Comparison of ENCODE assay signal across 11 cellular contexts in the genomic region with DNA sequence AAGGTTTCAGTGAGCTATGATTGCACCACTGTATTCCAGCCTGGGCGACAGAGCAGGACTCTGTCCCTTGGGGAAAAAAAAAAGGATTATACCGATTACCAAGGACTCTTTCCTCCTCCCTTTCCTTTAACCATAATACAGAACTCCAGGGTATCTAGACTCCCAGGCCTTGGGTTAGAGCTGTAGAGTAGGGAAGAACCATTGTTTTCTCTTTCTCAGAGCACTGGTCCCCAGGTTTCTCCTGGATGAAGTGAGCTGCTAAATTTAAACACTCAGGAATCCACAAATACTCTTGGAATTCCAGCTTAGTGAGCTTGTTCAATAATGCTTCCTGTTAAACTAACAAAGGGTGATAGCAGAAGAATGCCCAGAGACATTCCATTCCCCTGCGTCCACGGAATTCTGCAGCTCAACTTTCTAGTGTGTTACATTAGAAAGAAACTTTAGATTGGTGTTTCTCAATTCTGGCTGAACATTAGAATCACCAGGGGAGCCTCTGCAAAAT. TPM values are rescaled to one million over a fixed set of nuclear protein-coding genes. Genes with fewer than 3 reads are reported as not detected.
DNase-seq lines count a peak whose midpoint lies in the region; ATAC-seq and TF ChIP-seq lines count a peak whose summit lies in the region.
"Had no signal": no experiment of that assay in that cellular context is flagged by ENCODE, and none has a peak within 500 bp of the region (broad histone marks: within the 10 kb centered on the region; RNA-seq: fewer than 3 reads in every experiment).

No MANE protein-coding gene starts in this region.

- TF ChIP-seq CTCF in endodermal cell (conservative IDR thresholded peaks at IDR 0.05) (no peak), lung (IDR thresholded peaks at IDR 0.05; ENCODE audit: control extremely low read depth, extremely low read depth) (no peak), OCI-LY7 (conservative IDR thresholded peaks at IDR 0.05; ENCODE audit: low read length) (no peak)

- no peaks in the 10 kb centered on the region for H3K9me2 ChIP-seq in OCI-LY7 (ENCODE audit: insufficient read depth, low read length)

- DNase-seq in NCI-H82 (lab: John Stamatoyannopoulos, UW), result peak; percentile 29
- no peak for DNase-seq in NCI-H82 treated with DMSO at 0.1 percent for 48 hours (lab: John Stamatoyannopoulos, UW; ENCODE audit: unreplicated experiment)
- DNase-seq in endodermal cell, result peak; percentile 80
- DNase-seq in lung (ENCODE audit: low spot score), result peak; percentile 50
- no peak for DNase-seq in OCI-LY7 (ENCODE audit: low spot score)
- no peak for DNase-seq in NOMO-1 treated with DMSO at 0.1 percent for 48 hours (lab: John Stamatoyannopoulos, UW; ENCODE audit: unreplicated experiment)
- no peak for DNase-seq in T-helper 2 cell
- DNase-seq: NCI-H524 had no signal

- CTCF ChIA-PET in OCI-LY7 (lab: Charles Lee; ENCODE audit: unreplicated experiment), result interaction anchor here (0.6 kb wide), 1 partner anchor 145 kb away, joined by 4 read pairs; no protein-coding TSS in a partner anchor

- H4K20me1 ChIP-seq in OCI-LY7 (ENCODE audit: insufficient read depth, low read length), result no peaks in the 10 kb centered on the region

- ATAC-seq in lung (ENCODE audit: insufficient read depth, low FRiP score) (peak; percentile 68), HG02798 (IDR thresholded peaks at IDR 0.05; ENCODE audit: poor library complexity, unreplicated experiment) (no peak)

- 0 to 16% methylated on average over 2 to 3 of the region's 4 CpGs for WGBS in endodermal cell (ENCODE audit: insufficient coverage in 1 of 2, insufficient read length in 1 of 2), 2 experiments
- WGBS in lung, 2 donors, result 44 to 70% methylated on average over 4 of the region's 4 CpGs

- intact Hi-C loops in OCI-LY7 (cut with micrococcal nuclease; ENCODE audit: unreplicated experiment), result no loop called here

- H3K4me1 Mint-ChIP-seq in endodermal cell, result peaks cover 17% of the 10 kb centered on the region

- peaks cover 15% of the 10 kb centered on the region for H3K4me1 ChIP-seq in endodermal cell (ENCODE audit: control insufficient read depth, insufficient read depth, low read length)
- peaks cover 5 to 10% of the 10 kb centered on the region in 2 donors for H3K4me1 ChIP-seq in lung (ENCODE audit: control insufficient read depth in 2 of 2, insufficient read depth in 2 of 2, low read length in 2 of 2)
- peaks cover 5% of the 10 kb centered on the region for H3K4me1 ChIP-seq in OCI-LY7 (ENCODE audit: insufficient read depth, low read length, poor library complexity, severe bottlenecking)

- no peak overlapping the region for H2AFZ ChIP-seq in OCI-LY7 (ENCODE audit: low read length)

- peak overlapping the region; percentile 82 for H3K27ac Mint-ChIP-seq in endodermal cell
- H3K27ac Mint-ChIP-seq: activated naive CD8-positive, alpha-beta T cell had no signal

- H3K4me3 ChIP-seq in endodermal cell (ENCODE audit: low read length) (no peak overlapping the region), lung (no peak overlapping the region), OCI-LY7 (ENCODE audit: low read depth, low read length, poor library complexity, severe bottlenecking) (no peak overlapping the region)

- H3K27me3 Mint-ChIP-seq in endodermal cell (ENCODE audit: insufficient read depth), result no peaks in the 10 kb centered on the region
- H3K27me3 Mint-ChIP-seq: activated naive CD8-positive, alpha-beta T cell had no signal

- BruUV-seq in OCI-LY7 (replicated peaks; lab: Mats Ljungman, UMichigan), result no TSS peak

- H3K27ac ChIP-seq in endodermal cell (ENCODE audit: low read depth, low read length) (peak overlapping the region; percentile 90), lung (ENCODE audit: low read depth in 1 of 2, low read length in 1 of 2) (peak overlapping the region; percentile 84 to 87), OCI-LY7 (ENCODE audit: low read depth, low read length, poor library complexity, severe bottlenecking) (no peak overlapping the region)
- H3K27ac ChIP-seq: 22Rv1 had no signal

- no peaks in the 10 kb centered on the region for H3K79me2 ChIP-seq in OCI-LY7 (ENCODE audit: insufficient read depth, low read depth, low read length)

- no peak overlapping the region for H3K4me2 ChIP-seq in OCI-LY7 (ENCODE audit: low read length)

- peaks cover 3% of the 10 kb centered on the region for H3K9me3 ChIP-seq in endodermal cell (ENCODE audit: control insufficient read depth, low read length)
- H3K9me3 ChIP-seq in lung (ENCODE audit: control insufficient read depth in 2 of 2, insufficient read depth in 1 of 2, low read length in 1 of 2), result no peaks in the 10 kb centered on the region
- H3K9me3 ChIP-seq in OCI-LY7 (ENCODE audit: low read length), result no peaks in the 10 kb centered on the region

- H3K27me3 ChIP-seq in endodermal cell (ENCODE audit: control insufficient read depth, insufficient read depth, low read length, poor library complexity, severe bottlenecking) (no peaks in the 10 kb centered on the region), lung (ENCODE audit: control insufficient read depth, insufficient read depth) (no peaks in the 10 kb centered on the region)

- peak overlapping the region; percentile 60 for H3K9ac ChIP-seq in endodermal cell (ENCODE audit: extremely low read depth, low read length, poor library complexity, severe bottlenecking)

- POLR2A ChIA-PET in OCI-LY7 (lab: Charles Lee), result interaction anchor here (0.6 to 1.1 kb wide), 7 partner anchors 55 to 561 kb away, joined by 3 to 6 read pairs (median 3); no protein-coding TSS in a partner anchor

- H3K36me3 ChIP-seq in endodermal cell (ENCODE audit: control insufficient read depth, insufficient read depth, low read length) (no peaks in the 10 kb centered on the region), lung (ENCODE audit: control insufficient read depth in 2 of 2, insufficient read depth in 2 of 2, low read length in 2 of 2) (no peaks in the 10 kb centered on the region), OCI-LY7 (ENCODE audit: insufficient read depth, low read length) (no peaks in the 10 kb centered on the region)

- peaks cover 5% of the 10 kb centered on the region for H3K9me3 Mint-ChIP-seq in endodermal cell

- peak overlapping the region; percentile 22 for H3K4me3 Mint-ChIP-seq in endodermal cell
- H3K4me3 Mint-ChIP-seq: activated naive CD8-positive, alpha-beta T cell had no signal

- H3K36me3 Mint-ChIP-seq in endodermal cell (ENCODE audit: low read depth), result no peaks in the 10 kb centered on the region
- H3K36me3 Mint-ChIP-seq: activated naive CD8-positive, alpha-beta T cell had no signal

RNA-seq across cellular contexts. Expression of gene RPEL1, which starts 14.6 kb away (rescaled TPM):
- not detected for total RNA-seq in endodermal cell
- not detected for polyA plus RNA-seq in endodermal cell (2013, experiment 1 of 2)
- polyA plus RNA-seq in endodermal cell (2013, experiment 2 of 2), result not detected
- total RNA-seq in lung, result not detected
- polyA plus RNA-seq in lung, result not detected
- not detected in 2 replicates for total RNA-seq in OCI-LY7 (2014; rRNA removed; shearing (Covaris generic))
- total RNA-seq in OCI-LY7 (2022), result not detected in 2 replicates

RNA-seq across cellular contexts. Expression of gene NT5C2, which starts 38.0 kb away (rescaled TPM):
- total RNA-seq in endodermal cell, result 100 to 1,000 TPM; 122 to 148 TPM
- 61.6 TPM for polyA plus RNA-seq in endodermal cell (2013, experiment 1 of 2)
- 58.6 TPM for polyA plus RNA-seq in endodermal cell (2013, experiment 2 of 2)
- 100 to 1,000 TPM in 1 of 2 donors, 10 to 100 TPM in 1; 73.3 to 178 TPM for total RNA-seq in lung
- 10 to 100 TPM; 32.1 to 55.7 TPM for polyA plus RNA-seq in lung
- 72.0 and 73.5 TPM in 2 replicates for total RNA-seq in OCI-LY7 (2014; rRNA removed; shearing (Covaris generic))
- 87.3 and 118 TPM in 2 replicates for total RNA-seq in OCI-LY7 (2022)

RNA-seq across cellular contexts. Expression of gene INA, which starts 45.8 kb away (rescaled TPM):
- 1 to 10 TPM; 3.3 to 3.4 TPM for total RNA-seq in endodermal cell
- 37.4 TPM for polyA plus RNA-seq in endodermal cell (2013, experiment 1 of 2)
- polyA plus RNA-seq in endodermal cell (2013, experiment 2 of 2), result 30.1 TPM
- total RNA-seq in lung, result under 1 TPM; 0.15 to 0.31 TPM
- polyA plus RNA-seq in lung, result under 1 TPM; 0.04 to 0.07 TPM
- not detected in 2 replicates for total RNA-seq in OCI-LY7 (2014; rRNA removed; shearing (Covaris generic))
- not detected in 2 replicates for total RNA-seq in OCI-LY7 (2022)

Comparison
In these comparisons a context has a peak if more than half of its experiments do, and no peak if none do; other contexts are left out.
1. DNase-seq: peak in NCI-H82 (single experiment), endodermal cell (single experiment) and lung (single experiment); none in NCI-H82 treated with DMSO at 0.1 percent for 48 hours (single experiment), OCI-LY7 (single experiment), NOMO-1 treated with DMSO at 0.1 percent for 48 hours (single experiment) and T-helper 2 cell (0 of 5).